18 cellular contexts compared by ENCODE assay signal in genomic region chr17:75795820-75796607, GRCh38. TPM values are rescaled to one million over a fixed set of nuclear protein-coding genes. Genes with fewer than 3 reads are reported as not detected.
A peak's percentile ranks its signal among the peaks of the same experiment; 100 is the strongest.
DNase-seq lines count a peak whose midpoint lies in the region; ATAC-seq and TF ChIP-seq lines count a peak whose summit lies in the region.
"Had no signal": no experiment of that assay in that cellular context is flagged by ENCODE, and none has a peak within 500 bp of the region (broad histone marks: within the 10 kb centered on the region; RNA-seq: fewer than 3 reads in every experiment).

No MANE protein-coding gene starts in this region.

- H3K9me3 ChIP-seq in OCI-LY7 (ENCODE audit: low read length) = no peaks in the 10 kb centered on the region

- ATAC-seq in left colon (peak; percentile 63), HG03045 (IDR thresholded peaks at IDR 0.05; ENCODE audit: unreplicated experiment) (no peak)
- no peak for ATAC-seq in activated T-cell treated with anti-CD3 and anti-CD28 coated beads, Interleukin-2, amount 50 U/mL, for 4 hours
- no peak for ATAC-seq in effector memory CD8-positive, alpha-beta T cell (replicated peaks)
- ATAC-seq: PC-3, Right ventricle myocardium inferior had no signal

- H3K79me2 ChIP-seq in OCI-LY7 (ENCODE audit: insufficient read depth, low read depth, low read length) = peaks cover 54% of the 10 kb centered on the region

- H3K36me3 Mint-ChIP-seq in activated T-cell treated with anti-CD3 and anti-CD28 coated beads, Interleukin-2, amount 50 U/mL, for 4 hours (ENCODE audit: insufficient read depth) = peaks cover 12% of the 10 kb centered on the region
- H3K36me3 Mint-ChIP-seq in effector memory CD8-positive, alpha-beta T cell (ENCODE audit: insufficient read depth) = peaks cover 32% of the 10 kb centered on the region

- no peak overlapping the region for H2AFZ ChIP-seq in OCI-LY7 (ENCODE audit: low read length)

- H3K27ac ChIP-seq in OCI-LY7 (ENCODE audit: low read depth, low read length, poor library complexity, severe bottlenecking) (no peak overlapping the region), RWPE1 (0 out of 2 replicates have a peak overlapping the region, but pooled peaks have one; percentile 21)
- H3K27ac ChIP-seq: HL-60 had no signal

- H3K4me1 Mint-ChIP-seq in activated T-cell treated with anti-CD3 and anti-CD28 coated beads, Interleukin-2, amount 50 U/mL, for 4 hours (ENCODE audit: low read depth) = peaks cover 13% of the 10 kb centered on the region
- H3K4me1 Mint-ChIP-seq in effector memory CD8-positive, alpha-beta T cell (ENCODE audit: low read depth in 2 of 2) = peaks cover 2 to 12% of the 10 kb centered on the region in 2 donors

- no peak overlapping the region for H3K4me2 ChIP-seq in OCI-LY7 (ENCODE audit: low read length)

- 0 out of 2 replicates have a peak, but pooled peaks cover 4% of the 10 kb centered on the region for H4K20me1 ChIP-seq in OCI-LY7 (ENCODE audit: insufficient read depth, low read length)

- CTCF ChIA-PET in OCI-LY7 (lab: Charles Lee; ENCODE audit: unreplicated experiment) = no interaction called here
- CTCF ChIA-PET in RWPE1 (lab: Yijun Ruan, JAX) = interaction anchor here (0.6 to 0.7 kb wide), 3 partner anchors 112 to 206 kb away, joined by 3 to 5 read pairs (median 5); no protein-coding TSS in a partner anchor

- TF ChIP-seq CTCF in OCI-LY7 (conservative IDR thresholded peaks at IDR 0.05; ENCODE audit: low read length) = no peak
- no peak for TF ChIP-seq CTCF in RWPE1 (conservative IDR thresholded peaks at IDR 0.05; ENCODE audit: low read depth)

- POLR2A ChIA-PET in OCI-LY7 (lab: Charles Lee) (interaction anchor here (0.8 to 3.9 kb wide), 3 partner anchors 10 to 53 kb away, joined by 3 to 33 read pairs (median 4); partner anchors contain the start of gene UNK), RWPE1 (lab: Yijun Ruan, JAX; ENCODE audit: low non-redundant PET) (no interaction called here)

- H3K36me3 ChIP-seq in OCI-LY7 (ENCODE audit: insufficient read depth, low read length) = peaks cover 89% of the 10 kb centered on the region

- BruUV-seq in OCI-LY7 (replicated peaks; lab: Mats Ljungman, UMichigan) = TSS peak; percentile 2

- intact Hi-C loops in OCI-LY7 (cut with micrococcal nuclease; ENCODE audit: unreplicated experiment) = no loop called here
- intact Hi-C loops in left colon (cut with DNase I, micrococcal nuclease) = no loop called here
- intact Hi-C loops in posterior vena cava (cut with DNase I) = no loop called here

- H3K4me3 ChIP-seq in OCI-LY7 (ENCODE audit: low read depth, low read length, poor library complexity, severe bottlenecking) = no peak overlapping the region

- H3K4me1 ChIP-seq in OCI-LY7 (ENCODE audit: insufficient read depth, low read length, poor library complexity, severe bottlenecking) = no peaks in the 10 kb centered on the region

- no peaks in the 10 kb centered on the region for H3K27me3 Mint-ChIP-seq in activated T-cell treated with anti-CD3 and anti-CD28 coated beads, Interleukin-2, amount 50 U/mL, for 4 hours (ENCODE audit: low read depth)
- no peaks in the 10 kb centered on the region for H3K27me3 Mint-ChIP-seq in effector memory CD8-positive, alpha-beta T cell

- no peak overlapping the region for H3K27ac Mint-ChIP-seq in effector memory CD8-positive, alpha-beta T cell

- H3K9me2 ChIP-seq in OCI-LY7 (ENCODE audit: insufficient read depth, low read length) = no peaks in the 10 kb centered on the region

- no peaks in the 10 kb centered on the region for H3K9me3 Mint-ChIP-seq in activated T-cell treated with anti-CD3 and anti-CD28 coated beads, Interleukin-2, amount 50 U/mL, for 4 hours
- H3K9me3 Mint-ChIP-seq in effector memory CD8-positive, alpha-beta T cell = no peaks in the 10 kb centered on the region

- no peak overlapping the region for H3K4me3 Mint-ChIP-seq in activated T-cell treated with anti-CD3 and anti-CD28 coated beads, Interleukin-2, amount 50 U/mL, for 4 hours
- H3K4me3 Mint-ChIP-seq in effector memory CD8-positive, alpha-beta T cell = no peak overlapping the region

- DNase-seq in OCI-LY7 (ENCODE audit: low spot score) (no peak), RWPE1 (ENCODE audit: low spot score) (no peak), left colon (no peak), posterior vena cava (ENCODE audit: low spot score) (peak; percentile 26), putamen (ENCODE audit: low spot score) (no peak)
- DNase-seq in activated T-cell treated with anti-CD3 and anti-CD28 coated beads, Interleukin-2, amount 50 U/mL, for 4 hours = no peak
- no peak for DNase-seq in effector memory CD8-positive, alpha-beta T cell
- DNase-seq: COR-L47, EL, H7, NCI-H1436, NCI-H2029, NCI-H2171 treated with DMSO at 0.1 percent for 48 hours, NCI-H446 treated with DMSO at 0.1 percent for 48 hours, PC-3 had no signal

RNA-seq across cellular contexts. Expression of gene UNK, which starts 11.4 kb away (rescaled TPM):
- 41.5 and 44.0 TPM in 2 replicates for total RNA-seq in OCI-LY7 (2014; rRNA removed; shearing (Covaris generic))
- total RNA-seq in OCI-LY7 (2022) (67.6 and 77.3 TPM in 2 replicates), left colon (10 to 100 TPM; 18.3 to 21.8 TPM), posterior vena cava (10 to 100 TPM; 23.3 to 32.9 TPM)
- 10 to 100 TPM; 21.0 to 24.5 (median 22.6) TPM for total RNA-seq in activated T-cell treated with anti-CD3 and anti-CD28 coated beads, Interleukin-2, amount 50 U/mL, for 4 hours

RNA-seq across cellular contexts. Expression of gene GALK1, which starts 31.0 kb away (rescaled TPM):
- 88.2 and 99.4 TPM in 2 replicates for total RNA-seq in OCI-LY7 (2014; rRNA removed; shearing (Covaris generic))
- total RNA-seq in OCI-LY7 (2022) = 74.8 and 76.5 TPM in 2 replicates
- total RNA-seq in left colon = 10 to 100 TPM; 14.1 to 16.9 TPM
- total RNA-seq in posterior vena cava = 10 to 100 TPM; 21.0 to 27.6 TPM
- total RNA-seq in activated T-cell treated with anti-CD3 and anti-CD28 coated beads, Interleukin-2, amount 50 U/mL, for 4 hours = 10 to 100 TPM; 16.9 to 23.5 (median 21.3) TPM

RNA-seq across cellular contexts. Expression of gene UNC13D, which starts 48.2 kb away (rescaled TPM):
- total RNA-seq in OCI-LY7 (2014; rRNA removed; shearing (Covaris generic)) = 7.1 and 8.0 TPM in 2 replicates
- 12.2 and 17.8 TPM in 2 replicates for total RNA-seq in OCI-LY7 (2022)
- 10 to 100 TPM; 20.5 to 31.0 TPM for total RNA-seq in left colon
- 10 to 100 TPM in 1 of 2 donors, 1 to 10 TPM in 1; 7.3 to 15.1 TPM for total RNA-seq in posterior vena cava
- total RNA-seq in activated T-cell treated with anti-CD3 and anti-CD28 coated beads, Interleukin-2, amount 50 U/mL, for 4 hours = 100 to 1,000 TPM; 122 to 146 (median 124) TPM

RNA-seq across cellular contexts. Expression of gene WBP2, which starts 59.1 kb away (rescaled TPM):
- total RNA-seq in OCI-LY7 (2014; rRNA removed; shearing (Covaris generic)) = 24.1 and 29.9 TPM in 2 replicates
- total RNA-seq in OCI-LY7 (2022) (117 and 123 TPM in 2 replicates), left colon (100 to 1,000 TPM in 1 of 2 donors, 10 to 100 TPM in 1; 96.5 to 105 TPM), posterior vena cava (100 to 1,000 TPM in 1 of 2 donors, 10 to 100 TPM in 1; 75.8 to 111 TPM)
- 10 to 100 TPM; 31.0 to 47.8 (median 44.5) TPM for total RNA-seq in activated T-cell treated with anti-CD3 and anti-CD28 coated beads, Interleukin-2, amount 50 U/mL, for 4 hours
